ENCODE assay signal across 8 cellular contexts in the genomic region with DNA sequence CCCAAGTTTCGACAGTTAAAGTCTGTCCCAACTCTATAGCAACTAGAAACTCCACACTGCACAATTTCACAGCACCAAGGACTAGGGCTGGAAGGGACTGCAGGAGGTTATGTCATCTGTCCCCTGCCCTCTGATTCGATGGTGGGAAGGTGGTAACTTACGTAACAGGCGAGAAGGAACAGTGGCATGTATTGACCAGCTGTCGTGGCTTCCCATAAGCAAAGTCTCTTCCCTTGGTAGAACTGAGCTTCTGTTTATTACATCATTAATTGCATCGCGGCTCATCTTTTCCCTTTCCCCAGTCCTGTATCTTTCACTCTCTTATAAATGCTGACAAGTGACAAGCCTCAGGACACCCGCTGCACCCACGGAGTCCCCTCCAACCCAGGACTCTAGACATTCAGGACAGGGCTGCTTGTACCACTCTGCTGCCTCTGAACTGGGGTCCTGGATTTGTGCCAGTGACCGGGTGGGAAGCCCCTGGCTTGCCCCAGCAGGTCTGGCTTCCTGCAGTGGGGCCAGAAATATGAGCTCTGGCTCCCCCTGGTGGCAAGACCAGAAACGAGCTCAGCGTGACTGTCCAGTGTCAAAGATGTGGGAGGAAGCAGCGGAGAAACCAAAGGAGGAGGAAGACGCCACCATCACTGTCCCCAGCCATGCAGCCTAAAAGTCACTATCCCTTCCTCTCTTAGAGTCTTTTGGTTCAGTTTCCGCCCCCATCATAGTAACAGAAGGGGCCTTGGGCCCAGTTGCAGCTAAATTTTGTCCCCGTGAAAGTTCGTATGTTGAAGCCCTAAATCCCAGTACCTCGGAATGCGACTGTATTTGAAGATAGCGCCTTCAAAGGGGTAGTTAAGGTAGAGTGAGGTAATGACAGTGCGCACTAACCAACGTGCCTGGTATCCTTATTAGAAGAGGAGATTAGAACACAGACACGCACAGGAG.
DNase-seq lines count a peak whose midpoint lies in the region; ATAC-seq and TF ChIP-seq lines count a peak whose summit lies in the region.

No MANE protein-coding gene starts in this region.

- H3K4me1 Mint-ChIP-seq in neural progenitor cell = no peaks in the 10 kb centered on the region
- H3K4me1 Mint-ChIP-seq in type B pancreatic cell (ENCODE audit: unreplicated experiment) = peaks cover 6% of the 10 kb centered on the region

- H3K9ac ChIP-seq in fibroblast of lung (ENCODE audit: insufficient read depth, low read length) (no peak overlapping the region), neural progenitor cell (no peak overlapping the region)

- H3K27ac Mint-ChIP-seq in neural progenitor cell (no peak overlapping the region), type B pancreatic cell (peak overlapping the region; percentile 9)

- DNase-seq in NCI-H748 (lab: John Stamatoyannopoulos, UW; ENCODE audit: unreplicated experiment) (peak; percentile 30), activated T-cell treated with anti-CD3 and anti-CD28 coated beads for 4 hours (peak; percentile 33), fibroblast of lung (ENCODE audit: low read depth in 2 of 2) (peak; percentile 10 to 40), neural progenitor cell (ENCODE audit: low spot score) (peak; percentile 74), type B pancreatic cell (ENCODE audit: extremely low spot score, unreplicated experiment) (peak; percentile 78)

- H3K4me1 ChIP-seq in fibroblast of lung (ENCODE audit: control insufficient read depth, extremely low read depth, insufficient read depth, low read length) (no peaks in the 10 kb centered on the region), neural progenitor cell (no peaks in the 10 kb centered on the region)

- no peaks in the 10 kb centered on the region for H3K9me3 Mint-ChIP-seq in neural progenitor cell
- no peaks in the 10 kb centered on the region for H3K9me3 Mint-ChIP-seq in type B pancreatic cell

- no peaks in the 10 kb centered on the region for H3K36me3 Mint-ChIP-seq in neural progenitor cell
- no peaks in the 10 kb centered on the region for H3K36me3 Mint-ChIP-seq in type B pancreatic cell

- no peaks in the 10 kb centered on the region for H3F3A ChIP-seq in neural progenitor cell (ENCODE audit: low read depth)

- H2AFZ ChIP-seq in fibroblast of lung (ENCODE audit: low read length) (no peak overlapping the region), neural progenitor cell (replicated peaks) (no peak overlapping the region)

- TF ChIP-seq CTCF in C4-2B (conservative IDR thresholded peaks at IDR 0.05) (peak; percentile 92), fibroblast of lung (conservative IDR thresholded peaks at IDR 0.05 in 1 of 2, IDR thresholded peaks at IDR 0.05 in 1 of 2; ENCODE audit: low read depth in 1 of 2, low read length in 2 of 2) (peak; percentile 61 to 74), neural progenitor cell (IDR thresholded peaks at IDR 0.05) (peak; percentile 86), type B pancreatic cell (conservative IDR thresholded peaks at IDR 0.05) (peak; percentile 89)

- no peak overlapping the region for H3K4me3 ChIP-seq in fibroblast of lung (replicated peaks in 1 of 4; ENCODE audit: control extremely low read depth in 1 of 4, insufficient read depth in 1 of 4, low read depth in 3 of 4, low read length in 4 of 4)
- no peak overlapping the region for H3K4me3 ChIP-seq in neural progenitor cell

- H3K36me3 ChIP-seq in fibroblast of lung (ENCODE audit: control insufficient read depth, insufficient read depth, low read length) (no peaks in the 10 kb centered on the region), neural progenitor cell (no peaks in the 10 kb centered on the region)

- H3K4me2 ChIP-seq in fibroblast of lung (ENCODE audit: extremely low read depth, insufficient read depth, low read length) (no peak overlapping the region), neural progenitor cell (no peak overlapping the region)

- H3K27me3 ChIP-seq in fibroblast of lung (ENCODE audit: control insufficient read depth, insufficient read depth, low read length) = no peaks in the 10 kb centered on the region
- peaks cover 7% of the 10 kb centered on the region for H3K27me3 ChIP-seq in neural progenitor cell

- H3K79me2 ChIP-seq in fibroblast of lung (ENCODE audit: control insufficient read depth, insufficient read depth, low read length) = no peaks in the 10 kb centered on the region
- H3K79me2 ChIP-seq in neural progenitor cell (ENCODE audit: low read depth) = no peaks in the 10 kb centered on the region

- peak; percentile 53 for ATAC-seq in GM21717 (IDR thresholded peaks at IDR 0.05; ENCODE audit: unreplicated experiment)
- no peak for ATAC-seq in GM19023 (IDR thresholded peaks at IDR 0.05; ENCODE audit: unreplicated experiment)

- H3K27ac ChIP-seq in C4-2B (no peak overlapping the region), fibroblast of lung (ENCODE audit: insufficient read depth, low read length) (no peak overlapping the region), neural progenitor cell (no peak overlapping the region)

- peaks cover 26% of the 10 kb centered on the region for H3K27me3 Mint-ChIP-seq in neural progenitor cell (ENCODE audit: insufficient read depth, low read depth)
- H3K27me3 Mint-ChIP-seq in type B pancreatic cell = peaks cover 65% of the 10 kb centered on the region

- H3K9me3 ChIP-seq in fibroblast of lung (ENCODE audit: control insufficient read depth, insufficient read depth, low read depth, low read length) (no peaks in the 10 kb centered on the region), neural progenitor cell (ENCODE audit: low read depth) (no peaks in the 10 kb centered on the region)

- H3K4me3 Mint-ChIP-seq in neural progenitor cell (no peak overlapping the region), type B pancreatic cell (no peak overlapping the region)

- no peaks in the 10 kb centered on the region for H4K20me1 ChIP-seq in fibroblast of lung (ENCODE audit: control insufficient read depth, extremely low read depth, insufficient read depth, low read length)
- H4K20me1 ChIP-seq in neural progenitor cell (ENCODE audit: low read depth) = no peaks in the 10 kb centered on the region

Comparison
In these comparisons a context has a peak if more than half of its experiments do, and no peak if none do; other contexts are left out.
1. DNase-seq: peak in every context shown above with its lines; median percentile 78 in type B pancreatic cell; 74 in neural progenitor cell; 33 in activated T-cell treated with anti-CD3 and anti-CD28 coated beads for 4 hours; 30 in NCI-H748; 25 in fibroblast of lung.